In the genomic region with DNA sequence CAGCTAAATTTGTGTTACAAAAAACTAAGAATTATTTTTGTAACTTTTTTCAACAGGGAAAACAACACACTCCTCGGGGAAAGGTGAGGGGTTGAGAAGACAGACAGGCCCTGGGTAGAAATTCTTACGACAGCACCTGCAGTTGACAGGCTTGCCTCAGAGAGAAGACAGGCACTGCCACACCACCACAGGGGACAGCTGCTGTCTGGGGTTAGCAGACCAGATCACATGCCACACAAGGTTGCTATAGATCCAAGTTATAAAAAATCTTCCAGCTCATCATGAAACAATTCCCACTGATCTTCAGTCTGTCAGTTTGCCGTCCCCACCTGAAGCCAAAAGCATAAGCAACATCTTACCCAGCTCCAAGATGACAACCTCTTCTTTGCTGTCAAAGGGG, we compare ENCODE assay signal across 19 cellular contexts.
A peak's percentile ranks its signal among the peaks of the same experiment; 100 is the strongest.
DNase-seq lines count a peak whose midpoint lies in the region; ATAC-seq and TF ChIP-seq lines count a peak whose summit lies in the region.
"Had no signal": no experiment of that assay in that cellular context is flagged by ENCODE, and none has a peak within 500 bp of the region (broad histone marks: within the 10 kb centered on the region; RNA-seq: fewer than 3 reads in every experiment).

No MANE protein-coding gene starts in this region.

- no peak overlapping the region for H3K27ac Mint-ChIP-seq in effector memory CD8-positive, alpha-beta T cell
- H3K27ac Mint-ChIP-seq: B cell; CD4-positive, CD25-positive, alpha-beta regulatory T cell; CD8-positive, alpha-beta T cell; HFFc6 had no signal

- no peaks in the 10 kb centered on the region for H3K36me3 Mint-ChIP-seq in effector memory CD8-positive, alpha-beta T cell (ENCODE audit: insufficient read depth)
- H3K36me3 Mint-ChIP-seq: CD4-positive, CD25-positive, alpha-beta regulatory T cell had no signal

- TF ChIP-seq CTCF in KMS-11 (conservative IDR thresholded peaks at IDR 0.05; ENCODE audit: low read depth, low read length) (no peak), psoas muscle (IDR thresholded peaks at IDR 0.05) (no peak)

- H3K4me1 Mint-ChIP-seq in effector memory CD8-positive, alpha-beta T cell (ENCODE audit: low read depth in 2 of 2), result no peaks in the 10 kb centered on the region
- H3K4me1 Mint-ChIP-seq: B cell; CD4-positive, CD25-positive, alpha-beta regulatory T cell had no signal

- peak overlapping the region; percentile 63 for H3K4me2 ChIP-seq in KMS-11
- H3K4me2 ChIP-seq: BLaER1 had no signal

- peak; percentile 85 to 93 (median 92) for ATAC-seq in psoas muscle
- ATAC-seq in effector memory CD8-positive, alpha-beta T cell (replicated peaks), result no peak
- ATAC-seq: CD8-positive, alpha-beta T cell had no signal

- peaks cover 24% of the 10 kb centered on the region for H3K4me1 ChIP-seq in KMS-11 (ENCODE audit: low read depth, poor library complexity, severe bottlenecking)
- no peaks in the 10 kb centered on the region for H3K4me1 ChIP-seq in SJCRH30
- no peaks in the 10 kb centered on the region for H3K4me1 ChIP-seq in psoas muscle
- peaks cover 0 to 12% (median 10%) of the 10 kb centered on the region in 3 donors for H3K4me1 ChIP-seq in skeletal muscle tissue (ENCODE audit: control insufficient read depth in 3 of 3, insufficient read depth in 3 of 3, low read length in 3 of 3)
- H3K4me1 ChIP-seq: BLaER1, Caco-2, HAP-1 had no signal

- no peaks in the 10 kb centered on the region for H3K9me3 Mint-ChIP-seq in effector memory CD8-positive, alpha-beta T cell
- H3K9me3 Mint-ChIP-seq: HFFc6 had no signal

- H3K36me3 ChIP-seq in KMS-11 (ENCODE audit: insufficient read depth) (no peaks in the 10 kb centered on the region), SJCRH30 (no peaks in the 10 kb centered on the region), psoas muscle (ENCODE audit: insufficient read depth in 1 of 2, low read depth in 1 of 2) (no peaks in the 10 kb centered on the region), skeletal muscle tissue (ENCODE audit: control insufficient read depth in 3 of 3, insufficient read depth in 3 of 3, low read length in 3 of 3) (no peaks in the 10 kb centered on the region)
- H3K36me3 ChIP-seq: BLaER1, HAP-1 had no signal

- H3K27me3 ChIP-seq in KMS-11 (ENCODE audit: insufficient read depth, low read depth) (no peaks in the 10 kb centered on the region), SJCRH30 (no peaks in the 10 kb centered on the region), psoas muscle (ENCODE audit: insufficient read depth in 3 of 3, low read length in 2 of 3) (peaks cover 0 to 12% (median 0%) of the 10 kb centered on the region in 3 donors), skeletal muscle tissue (ENCODE audit: control insufficient read depth in 3 of 3, insufficient read depth in 3 of 3, low read length in 3 of 3) (no peaks in the 10 kb centered on the region)

- no peak overlapping the region for H3K4me3 ChIP-seq in KMS-11 (IDR thresholded peaks at IDR 0.05; ENCODE audit: insufficient read depth, low read depth, low read length)
- H3K4me3 ChIP-seq in SJCRH30, result no peak overlapping the region
- H3K4me3 ChIP-seq in psoas muscle, result no peak overlapping the region
- H3K4me3 ChIP-seq in skeletal muscle tissue (ENCODE audit: low read length in 3 of 3), result no peak overlapping the region
- H3K4me3 ChIP-seq: BLaER1, HAP-1 had no signal

- H3K9me3 ChIP-seq in SJCRH30 (replicated peaks) (no peaks in the 10 kb centered on the region), psoas muscle (peaks cover 8% of the 10 kb centered on the region), skeletal muscle tissue (ENCODE audit: control insufficient read depth in 3 of 3, low read length in 3 of 3) (no peaks in the 10 kb centered on the region)
- H3K9me3 ChIP-seq: Caco-2, HAP-1 had no signal

- no peaks in the 10 kb centered on the region for H3K27me3 Mint-ChIP-seq in effector memory CD8-positive, alpha-beta T cell
- H3K27me3 Mint-ChIP-seq: B cell; CD4-positive, CD25-positive, alpha-beta regulatory T cell had no signal

- H3K4me3 Mint-ChIP-seq in effector memory CD8-positive, alpha-beta T cell, result no peak overlapping the region
- H3K4me3 Mint-ChIP-seq: B cell; CD4-positive, CD25-positive, alpha-beta regulatory T cell; CD8-positive, alpha-beta T cell; HFFc6 had no signal

- H4K20me1 ChIP-seq in KMS-11 (ENCODE audit: insufficient read depth), result no peaks in the 10 kb centered on the region
- H4K20me1 ChIP-seq: BLaER1 had no signal

- no peaks in the 10 kb centered on the region for H3K79me2 ChIP-seq in KMS-11 (ENCODE audit: insufficient read depth, low read depth)

- DNase-seq in SJCRH30, result peak; percentile 4 to 6
- DNase-seq in psoas muscle, result peak; percentile 16 to 64
- no peak for DNase-seq in effector memory CD8-positive, alpha-beta T cell
- DNase-seq in activated CD8-positive, alpha-beta memory T cell treated with anti-CD3 and anti-CD28 coated beads for 24 hours, result no peak
- DNase-seq in germinal center (ENCODE audit: low spot score), result no peak
- DNase-seq: Caco-2; CD4-positive, CD25-positive, alpha-beta regulatory T cell; CD8-positive, alpha-beta T cell; DMS153; DND-41; GOT3; HFFc6 had no signal

- no peak overlapping the region; the same call in 1 of the 2 replicates for H3K27ac ChIP-seq in KMS-11
- no peak overlapping the region for H3K27ac ChIP-seq in SJCRH30
- H3K27ac ChIP-seq in psoas muscle, result peak overlapping the region; percentile 69
- H3K27ac ChIP-seq in skeletal muscle tissue (ENCODE audit: low read depth, low read length), result peak overlapping the region; percentile 64
- H3K27ac ChIP-seq: 22Rv1, BLaER1, C4-2B had no signal

- WGBS in psoas muscle, 3 donors, result 37 to 45% (median 41%) methylated on average over 3 of the region's 3 CpGs

- H2AFZ ChIP-seq in KMS-11 (ENCODE audit: low read depth), result no peak overlapping the region

- intact Hi-C loops in psoas muscle (cut with DNase I), result no loop called here

- H3K9ac ChIP-seq in KMS-11 (no peak overlapping the region), skeletal muscle tissue (ENCODE audit: low read depth in 1 of 3, low read length in 3 of 3) (no peak overlapping the region)
- H3K9ac ChIP-seq: BLaER1 had no signal

Comparison
In these comparisons a context has a peak if more than half of its experiments do, and no peak if none do; other contexts are left out.
1. H3K27ac ChIP-seq: peak in psoas muscle (single experiment) and skeletal muscle tissue (single experiment); none in KMS-11 (single experiment) and SJCRH30 (single experiment).
2. DNase-seq: peak in SJCRH30 (2 of 2) and psoas muscle (2 of 2); none in effector memory CD8-positive, alpha-beta T cell (0 of 3), activated CD8-positive, alpha-beta memory T cell treated with anti-CD3 and anti-CD28 coated beads for 24 hours (single experiment) and germinal center (single experiment).